1 cellular context compared by ENCODE assay signal in genomic region chr5:56158331-56158960, GRCh38.
TF ChIP-seq lines count a peak whose summit lies in the region.

No MANE protein-coding gene starts in this region.

TF ChIP-seq in HepG2, 621 proteins besides CTCF, POLR2A, EP300 and RAD21:
- TF ChIP-seq, protein P1, sequence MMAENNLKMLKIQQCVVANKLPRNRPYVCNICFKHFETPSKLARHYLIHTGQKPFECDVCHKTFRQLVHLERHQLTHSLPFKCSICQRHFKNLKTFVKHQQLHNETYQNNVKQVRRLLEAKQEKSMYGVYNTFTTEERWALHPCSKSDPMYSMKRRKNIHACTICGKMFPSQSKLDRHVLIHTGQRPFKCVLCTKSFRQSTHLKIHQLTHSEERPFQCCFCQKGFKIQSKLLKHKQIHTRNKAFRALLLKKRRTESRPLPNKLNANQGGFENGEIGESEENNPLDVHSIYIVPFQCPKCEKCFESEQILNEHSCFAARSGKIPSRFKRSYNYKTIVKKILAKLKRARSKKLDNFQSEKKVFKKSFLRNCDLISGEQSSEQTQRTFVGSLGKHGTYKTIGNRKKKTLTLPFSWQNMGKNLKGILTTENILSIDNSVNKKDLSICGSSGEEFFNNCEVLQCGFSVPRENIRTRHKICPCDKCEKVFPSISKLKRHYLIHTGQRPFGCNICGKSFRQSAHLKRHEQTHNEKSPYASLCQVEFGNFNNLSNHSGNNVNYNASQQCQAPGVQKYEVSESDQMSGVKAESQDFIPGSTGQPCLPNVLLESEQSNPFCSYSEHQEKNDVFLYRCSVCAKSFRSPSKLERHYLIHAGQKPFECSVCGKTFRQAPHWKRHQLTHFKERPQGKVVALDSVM (CRISPR knock-in tag; IDR thresholded peaks at IDR 0.05): peak; percentile 48
- TF ChIP-seq, protein P2, sequence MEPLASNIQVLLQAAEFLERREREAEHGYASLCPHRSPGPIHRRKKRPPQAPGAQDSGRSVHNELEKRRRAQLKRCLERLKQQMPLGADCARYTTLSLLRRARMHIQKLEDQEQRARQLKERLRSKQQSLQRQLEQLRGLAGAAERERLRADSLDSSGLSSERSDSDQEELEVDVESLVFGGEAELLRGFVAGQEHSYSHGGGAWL (CRISPR knock-in tag; IDR thresholded peaks at IDR 0.05): no peak
- no peak for TF ChIP-seq ATAD3A (CRISPR knock-in tag; IDR thresholded peaks at IDR 0.05)
- no peak for TF ChIP-seq LCORL (IDR thresholded peaks at IDR 0.05)
- TF ChIP-seq LCORL (CRISPR knock-in tag; IDR thresholded peaks at IDR 0.05): 0 out of 2 replicates have a peak, but pooled peaks have one; percentile 29
